ENCODE assay signal across 1 cellular context in genomic region chr13:93655132-93655531, GRCh38.
TF ChIP-seq lines count a peak whose summit lies in the region.

No MANE protein-coding gene starts in this region.

TF ChIP-seq in SK-N-SH treated with all-trans-retinoic acid at 6 μM for 48 hours, 23 proteins besides CTCF, POLR2A, EP300 and RAD21 (continued from another document):
- TF ChIP-seq ZNF8 (CRISPR knock-in tag; IDR thresholded peaks at IDR 0.05) (no peak), TOX (CRISPR knock-in tag; IDR thresholded peaks at IDR 0.05; ENCODE audit: borderline replicate concordance) (no peak), POU6F1 (CRISPR knock-in tag; IDR thresholded peaks at IDR 0.05; ENCODE audit: borderline replicate concordance, low read depth) (no peak), GLIS3 (CRISPR knock-in tag; IDR thresholded peaks at IDR 0.05) (no peak), ESRRG (CRISPR knock-in tag; IDR thresholded peaks at IDR 0.05) (no peak), ARNTL (CRISPR knock-in tag; IDR thresholded peaks at IDR 0.05; ENCODE audit: borderline replicate concordance, low read depth) (no peak), SNAI2 (CRISPR knock-in tag; IDR thresholded peaks at IDR 0.05) (0 out of 2 replicates have a peak, but pooled peaks have one; percentile 56), ZNF70 (CRISPR knock-in tag; IDR thresholded peaks at IDR 0.05) (no peak), TCF4 (CRISPR knock-in tag; IDR thresholded peaks at IDR 0.05; ENCODE audit: borderline replicate concordance) (no peak), RARB (CRISPR knock-in tag; IDR thresholded peaks at IDR 0.05) (no peak), ZC3H10 (CRISPR knock-in tag; IDR thresholded peaks at IDR 0.05) (peak; percentile 42; the same call in 1 of the 2 replicates), TSHZ2 (CRISPR knock-in tag; IDR thresholded peaks at IDR 0.05) (no peak), ZFP30 (CRISPR knock-in tag; IDR thresholded peaks at IDR 0.05) (no peak), PPARA (CRISPR knock-in tag; IDR thresholded peaks at IDR 0.05; ENCODE audit: borderline replicate concordance) (no peak), ZNF565 (CRISPR knock-in tag; conservative IDR thresholded peaks at IDR 0.05; ENCODE audit: low read depth) (no peak), CSRNP3 (CRISPR knock-in tag; IDR thresholded peaks at IDR 0.05) (no peak), OSR1 (CRISPR knock-in tag; IDR thresholded peaks at IDR 0.05) (no peak), CSDC2 (CRISPR knock-in tag; IDR thresholded peaks at IDR 0.05) (no peak)
